ENCODE assay signal across 7 cellular contexts in the genomic region with DNA sequence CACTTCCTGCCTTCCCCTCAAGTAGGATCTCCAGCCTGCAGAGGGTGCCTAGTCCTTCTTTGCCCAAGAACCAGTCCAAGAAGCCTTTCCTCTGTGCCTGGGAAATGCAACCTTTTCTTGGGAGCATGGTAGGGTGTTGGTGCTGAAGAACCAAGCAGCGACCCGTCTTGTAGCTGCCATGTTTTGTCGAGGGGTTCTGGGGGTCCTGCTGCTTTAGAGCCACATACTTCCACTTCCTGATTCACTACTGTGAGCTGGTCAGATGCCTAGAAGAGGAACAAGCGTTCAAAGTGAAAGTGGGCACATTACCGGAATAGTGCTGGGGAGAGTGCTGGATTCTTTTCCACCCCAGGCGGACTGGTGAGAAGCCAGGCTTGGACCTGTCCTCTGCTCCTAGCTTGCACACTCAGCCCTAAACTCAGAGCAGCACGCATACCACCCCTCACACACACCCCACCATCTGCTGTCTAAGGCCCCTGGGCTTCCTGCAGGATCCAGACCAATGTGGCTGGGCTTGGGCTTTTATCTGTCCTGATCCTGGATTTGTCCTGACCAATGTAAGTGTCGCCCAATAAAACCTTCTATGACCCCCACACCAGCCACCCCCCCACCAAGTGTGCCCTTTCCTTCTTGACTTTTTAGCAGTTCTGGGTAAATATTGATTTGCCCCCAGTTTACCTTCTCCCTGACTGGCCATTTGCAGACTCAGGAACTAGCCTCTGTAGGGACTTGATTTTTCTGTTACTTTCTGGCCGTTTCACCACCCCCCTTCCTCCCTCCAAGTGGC. TPM values are rescaled to one million over a fixed set of nuclear protein-coding genes. Genes with fewer than 3 reads are reported as not detected.
DNase-seq lines count a peak whose midpoint lies in the region; ATAC-seq and TF ChIP-seq lines count a peak whose summit lies in the region.
"Had no signal": no experiment of that assay in that cellular context is flagged by ENCODE, and none has a peak within 500 bp of the region (broad histone marks: within the 10 kb centered on the region; RNA-seq: fewer than 3 reads in every experiment).

No MANE protein-coding gene starts in this region.

- intact Hi-C loops in activated B cell treated with CpG ODN at 0.5 μM for 24 hours (cut with micrococcal nuclease), result loop anchor here (2.0 kb wide), 2 partner anchors 17 to 39 kb away; a partner anchor contains a TSS

- CTCF ChIA-PET in activated B cell treated with CpG ODN at 0.5 μM for 24 hours (lab: Charles Lee), result interaction anchor here (1.1 kb wide), 2 partner anchors 19 to 39 kb away, joined by 3 read pairs; no protein-coding TSS in a partner anchor

- peak overlapping the region; percentile 86 to 95 (median 90) for H3K27ac Mint-ChIP-seq in IgD-negative memory B cell
- peak overlapping the region; percentile 24 for H3K27ac Mint-ChIP-seq in activated B cell treated with CpG ODN at 0.5 μM for 24 hours
- H3K27ac Mint-ChIP-seq in osteocyte (ENCODE audit: unreplicated experiment), result no peak overlapping the region

- peak; percentile 46 for ATAC-seq in activated B cell treated with CpG ODN at 0.5 μM for 24 hours (ENCODE audit: low read depth)
- ATAC-seq in HG03108 (IDR thresholded peaks at IDR 0.05; ENCODE audit: unreplicated experiment), result no peak
- no peak for ATAC-seq in HG02759 (IDR thresholded peaks at IDR 0.05; ENCODE audit: unreplicated experiment)

- no peak for TF ChIP-seq CTCF in activated B cell treated with CpG ODN at 0.5 μM for 24 hours (IDR thresholded peaks at IDR 0.05)
- no peak for TF ChIP-seq CTCF in osteocyte (IDR thresholded peaks at IDR 0.05)

- H3K36me3 Mint-ChIP-seq in IgD-negative memory B cell (no peaks in the 10 kb centered on the region), activated B cell treated with CpG ODN at 0.5 μM for 24 hours (ENCODE audit: low read depth) (no peaks in the 10 kb centered on the region), osteocyte (ENCODE audit: unreplicated experiment) (peaks cover 8% of the 10 kb centered on the region)

- H3K27me3 Mint-ChIP-seq in IgD-negative memory B cell (peaks cover 82% of the 10 kb centered on the region), activated B cell treated with CpG ODN at 0.5 μM for 24 hours (peaks cover 72% of the 10 kb centered on the region), osteocyte (ENCODE audit: unreplicated experiment) (peaks cover 90% of the 10 kb centered on the region)

- H3K4me3 Mint-ChIP-seq in IgD-negative memory B cell, result peak overlapping the region; percentile 74 to 93 (median 84)
- peak overlapping the region; percentile 76 for H3K4me3 Mint-ChIP-seq in activated B cell treated with CpG ODN at 0.5 μM for 24 hours
- H3K4me3 Mint-ChIP-seq in osteocyte (ENCODE audit: unreplicated experiment), result peak overlapping the region; percentile 71

- no peak for DNase-seq in activated B cell treated with CpG ODN at 0.5 μM for 24 hours
- DNase-seq in osteocyte (ENCODE audit: extremely low spot score, unreplicated experiment), result no peak
- no peak for DNase-seq in NCI-H748 (lab: John Stamatoyannopoulos, UW; ENCODE audit: unreplicated experiment)

- H3K4me1 Mint-ChIP-seq in IgD-negative memory B cell, result peaks cover 9 to 37% (median 19%) of the 10 kb centered on the region in 3 donors
- peaks cover 33% of the 10 kb centered on the region for H3K4me1 Mint-ChIP-seq in activated B cell treated with CpG ODN at 0.5 μM for 24 hours
- H3K4me1 Mint-ChIP-seq in osteocyte (ENCODE audit: unreplicated experiment), result peaks cover 46% of the 10 kb centered on the region

- POLR2A ChIA-PET in activated B cell treated with CpG ODN at 0.5 μM for 24 hours (lab: Charles Lee), result interaction anchor here (0.6 kb wide), 1 partner anchor 44 kb away, joined by 3 read pairs; no protein-coding TSS in a partner anchor

- H3K9me3 Mint-ChIP-seq in IgD-negative memory B cell (peaks cover 0 to 5% (median 3%) of the 10 kb centered on the region in 3 donors), activated B cell treated with CpG ODN at 0.5 μM for 24 hours (no peaks in the 10 kb centered on the region), osteocyte (ENCODE audit: unreplicated experiment) (no peaks in the 10 kb centered on the region)

RNA-seq across cellular contexts. Expression of a gene that starts 1.5 kb away (rescaled TPM):
- polyA plus RNA-seq in IgD-negative memory B cell, result not detected
- total RNA-seq in activated B cell treated with CpG ODN at 0.5 μM for 24 hours (not detected in 2 replicates), osteocyte (not detected in 2 replicates)

RNA-seq across cellular contexts. Expression of a gene that starts 16.4 kb away (rescaled TPM):
- polyA plus RNA-seq in IgD-negative memory B cell, result not detected
- total RNA-seq in activated B cell treated with CpG ODN at 0.5 μM for 24 hours (not detected in 2 replicates), osteocyte (not detected in 2 replicates)

RNA-seq across cellular contexts. Expression of a gene that starts 27.3 kb away (rescaled TPM):
- polyA plus RNA-seq in IgD-negative memory B cell, result 0.70 TPM
- total RNA-seq in activated B cell treated with CpG ODN at 0.5 μM for 24 hours (0.24 TPM in 1 of 2 replicates, not detected in the other), osteocyte (not detected in 2 replicates)

RNA-seq across cellular contexts. Expression of a gene that starts 36.1 kb away (rescaled TPM):
- 0.20 TPM for polyA plus RNA-seq in IgD-negative memory B cell
- total RNA-seq in activated B cell treated with CpG ODN at 0.5 μM for 24 hours, result not detected in 2 replicates
- total RNA-seq in osteocyte, result not detected in 2 replicates

RNA-seq across cellular contexts. Expression of a gene that starts 41.2 kb away (rescaled TPM):
- polyA plus RNA-seq in IgD-negative memory B cell, result not detected
- not detected in 2 replicates for total RNA-seq in activated B cell treated with CpG ODN at 0.5 μM for 24 hours
- not detected in 2 replicates for total RNA-seq in osteocyte
- total RNA-seq: myocyte had no signal
